8 cellular contexts compared by ENCODE assay signal in genomic region chr17:79836952-79837887, GRCh38. TPM values are rescaled to one million over a fixed set of nuclear protein-coding genes. Genes with fewer than 3 reads are reported as not detected.
DNase-seq lines count a peak whose midpoint lies in the region; ATAC-seq and TF ChIP-seq lines count a peak whose summit lies in the region.

No MANE protein-coding gene starts in this region.

- ATAC-seq in SK-N-SH treated with all-trans-retinoic acid at 6 μM for 48 hours = no peak
- no peak for ATAC-seq in naive thymus-derived CD4-positive, alpha-beta T cell
- no peak for ATAC-seq in HG03571 (IDR thresholded peaks at IDR 0.05; ENCODE audit: unreplicated experiment)
- ATAC-seq in GM18517 (IDR thresholded peaks at IDR 0.05; ENCODE audit: unreplicated experiment) = no peak

- H3F3A ChIP-seq in SK-N-SH (replicated peaks; ENCODE audit: insufficient read depth) = peaks cover 26% of the 10 kb centered on the region

- TF ChIP-seq CTCF in SK-N-SH (IDR thresholded peaks at IDR 0.05) (no peak), VCaP (conservative IDR thresholded peaks at IDR 0.05) (peak; percentile 49)

- peaks cover 22 to 46% of the 10 kb centered on the region in 2 experiments for H3K4me1 ChIP-seq in SK-N-SH (ENCODE audit: control insufficient read depth in 1 of 2, insufficient read depth in 2 of 2, low read depth in 1 of 2, low read length in 1 of 2)
- H3K4me1 ChIP-seq in naive thymus-derived CD4-positive, alpha-beta T cell (ENCODE audit: control insufficient read depth in 2 of 2, insufficient read depth in 2 of 2, low read length in 2 of 2) = peaks cover 45 to 59% of the 10 kb centered on the region in 2 donors

- H3K27me3 ChIP-seq in SK-N-SH (ENCODE audit: insufficient read depth) = peaks cover 26% of the 10 kb centered on the region
- peaks cover 10 to 22% of the 10 kb centered on the region in 2 donors for H3K27me3 ChIP-seq in naive thymus-derived CD4-positive, alpha-beta T cell (ENCODE audit: control insufficient read depth in 2 of 2, insufficient read depth in 2 of 2, low read length in 2 of 2)

- no peak overlapping the region for H2AFZ ChIP-seq in SK-N-SH (ENCODE audit: low read depth)

- 61% methylated on average over 25 of the region's 41 CpGs for WGBS in SK-N-SH (ENCODE audit: low lambda C conversion rate)

- peaks cover 5 to 19% (median 14%) of the 10 kb centered on the region in 5 donors for H3K36me3 Mint-ChIP-seq in naive thymus-derived CD4-positive, alpha-beta T cell

- no peak for TF ChIP-seq RAD21 in SK-N-SH (IDR thresholded peaks at IDR 0.05; ENCODE audit: low read length)
- TF ChIP-seq RAD21 in Ishikawa (IDR thresholded peaks at IDR 0.05; ENCODE audit: low read depth) = peak; percentile 21; the same call in 1 of the 2 replicates

- H3K36me3 ChIP-seq in SK-N-SH (replicated peaks in 1 of 2; ENCODE audit: control insufficient read depth in 1 of 2, insufficient read depth in 2 of 2, low read length in 1 of 2) = peaks cover 15 to 28% of the 10 kb centered on the region in 2 experiments
- peaks cover 5 to 32% (median 13%) of the 10 kb centered on the region in 3 experiments for H3K36me3 ChIP-seq in naive thymus-derived CD4-positive, alpha-beta T cell (ENCODE audit: control insufficient read depth in 2 of 3, insufficient read depth in 3 of 3, low read length in 3 of 3)

- H3K27me3 Mint-ChIP-seq in naive thymus-derived CD4-positive, alpha-beta T cell = peaks cover 6 to 21% (median 8%) of the 10 kb centered on the region in 5 donors

- DNase-seq in SK-N-SH (peak; percentile 68), epithelial cell of prostate (ENCODE audit: low read depth, low spot score) (peak; percentile 70)
- DNase-seq in naive thymus-derived CD4-positive, alpha-beta T cell = peak in 6 of 9 donors; percentile 21 to 62 (median 38)

- H3K9me3 ChIP-seq in SK-N-SH = no peaks in the 10 kb centered on the region
- H3K9me3 ChIP-seq in naive thymus-derived CD4-positive, alpha-beta T cell (ENCODE audit: control insufficient read depth in 2 of 3, low read length in 3 of 3) = no peaks in the 10 kb centered on the region

- TF ChIP-seq EP300 in SK-N-SH (IDR thresholded peaks at IDR 0.05; ENCODE audit: borderline replicate concordance in 1 of 2, low read depth in 1 of 2, low read length in 1 of 2) (no peak), Ishikawa (IDR thresholded peaks at IDR 0.05; ENCODE audit: borderline replicate concordance) (peak; percentile 37; the same call in 1 of the 2 replicates)

- peaks cover 18 to 55% (median 28%) of the 10 kb centered on the region in 7 donors for H3K4me1 Mint-ChIP-seq in naive thymus-derived CD4-positive, alpha-beta T cell

- peak overlapping the region; percentile 93 to 99 (median 96) for H3K4me3 Mint-ChIP-seq in naive thymus-derived CD4-positive, alpha-beta T cell

- H3K79me2 ChIP-seq in SK-N-SH (ENCODE audit: insufficient read depth) = peaks cover 36% of the 10 kb centered on the region

- peaks cover 0 to 6% (median 0%) of the 10 kb centered on the region in 11 donors for H3K9me3 Mint-ChIP-seq in naive thymus-derived CD4-positive, alpha-beta T cell

- H3K4me3 ChIP-seq in SK-N-SH (ENCODE audit: low read depth in 2 of 2, low read length in 1 of 2) = peak overlapping the region; percentile 54 to 91
- H3K4me3 ChIP-seq in naive thymus-derived CD4-positive, alpha-beta T cell (ENCODE audit: low read length) = peak overlapping the region; percentile 78

- H3K27ac ChIP-seq in SK-N-SH (ENCODE audit: low read depth in 2 of 2, low read length in 1 of 2) (no peak overlapping the region; a peak in 1 of 4 replicates), VCaP (peak overlapping the region; percentile 86), epithelial cell of prostate (peak overlapping the region; percentile 91)
- H3K27ac ChIP-seq in naive thymus-derived CD4-positive, alpha-beta T cell (ENCODE audit: low read depth, low read length) = peak overlapping the region; percentile 78

- H3K9ac ChIP-seq in SK-N-SH = peak overlapping the region; percentile 74; the same call in 1 of the 2 replicates

- POLR2A ChIA-PET in SK-N-SH (lab: Yijun Ruan, JAX) = interaction anchor here (0.9 to 1.4 kb wide), 2 partner anchors 26 to 40 kb away, joined by 4 to 7 read pairs; partner anchors contain the start of gene CBX8
- POLR2A ChIA-PET in naive thymus-derived CD4-positive, alpha-beta T cell (lab: Charles Lee) = interaction anchor here (0.7 to 2.9 kb wide), 15 partner anchors 15 to 1258 kb away, joined by 3 to 16 read pairs (median 4); partner anchors contain the start of gene CBX8

- peak overlapping the region; percentile 95 to 99 (median 97) for H3K27ac Mint-ChIP-seq in naive thymus-derived CD4-positive, alpha-beta T cell

- CTCF ChIA-PET in SK-N-SH (lab: Yijun Ruan, JAX) = interaction anchor here (0.6 to 4.8 kb wide), 16 partner anchors 8 to 246 kb away, joined by 3 to 62 read pairs (median 5); no protein-coding TSS in a partner anchor
- CTCF ChIA-PET in naive thymus-derived CD4-positive, alpha-beta T cell (lab: Charles Lee) = interaction anchor here (0.6 to 0.8 kb wide), 2 partner anchors 9 to 44 kb away, joined by 3 read pairs; no protein-coding TSS in a partner anchor

- peaks cover 46% of the 10 kb centered on the region for H4K20me1 ChIP-seq in SK-N-SH (ENCODE audit: insufficient read depth)

- no peaks in the 10 kb centered on the region for H3K9me2 ChIP-seq in SK-N-SH

- peak overlapping the region; percentile 86 for H3K4me2 ChIP-seq in SK-N-SH

- intact Hi-C loops in naive thymus-derived CD4-positive, alpha-beta T cell (cut with micrococcal nuclease) = loop anchor here (2.0 to 5.0 kb wide), 3 partner anchors 90 to 310 kb away; partner anchors contain the start of gene EIF4A3 (in 1 of the 2)

TF ChIP-seq in SK-N-SH, 30 proteins besides CTCF, POLR2A, EP300 and RAD21 (continues in another document):
- TF ChIP-seq MXI1 (IDR thresholded peaks at IDR 0.05; ENCODE audit: low read depth, low read length) = no peak

TF ChIP-seq in SK-N-SH treated with all-trans-retinoic acid at 6 μM for 48 hours, 23 proteins besides CTCF, POLR2A, EP300 and RAD21 (continues in another document):
- TF ChIP-seq PPARA (CRISPR knock-in tag; IDR thresholded peaks at IDR 0.05; ENCODE audit: borderline replicate concordance) = no peak
- no peak for TF ChIP-seq ZC3H10 (CRISPR knock-in tag; IDR thresholded peaks at IDR 0.05)
- TF ChIP-seq CSDC2 (CRISPR knock-in tag; IDR thresholded peaks at IDR 0.05) = no peak
- no peak for TF ChIP-seq ISL1 (CRISPR knock-in tag; IDR thresholded peaks at IDR 0.05)
- TF ChIP-seq ZFP3 (CRISPR knock-in tag; IDR thresholded peaks at IDR 0.05) = no peak
- no peak for TF ChIP-seq ESRRG (CRISPR knock-in tag; IDR thresholded peaks at IDR 0.05)

TF ChIP-seq in Ishikawa, 13 proteins besides CTCF, POLR2A, EP300 and RAD21 (continues in another document):
- no peak for TF ChIP-seq REST (IDR thresholded peaks at IDR 0.05; ENCODE audit: low read depth)
- no peak for TF ChIP-seq TEAD4 (IDR thresholded peaks at IDR 0.05)
- no peak for TF ChIP-seq USF1 (IDR thresholded peaks at IDR 0.05)
- TF ChIP-seq YY1 (IDR thresholded peaks at IDR 0.05; ENCODE audit: low read depth) = no peak
- no peak for TF ChIP-seq TAF1 (IDR thresholded peaks at IDR 0.05; ENCODE audit: low read depth)
- TF ChIP-seq TCF12 (IDR thresholded peaks at IDR 0.05; ENCODE audit: low read depth) = peak; percentile 66

RNA-seq across cellular contexts. Expression of gene CBX4, which starts 2.0 kb away (rescaled TPM):
- 16.6 and 21.9 TPM in 2 replicates for polyA plus RNA-seq in SK-N-SH (2012; rRNA removed)
- 11.0 and 13.2 TPM in 2 replicates for polyA plus RNA-seq in SK-N-SH (2012; cell fraction: cytosol; rRNA removed)
- polyA plus RNA-seq in SK-N-SH (2012; cell fraction: nucleus; rRNA removed) = 23.6 and 29.2 TPM in 2 replicates
- 100 to 1,000 TPM in 2 of 5 experiments, 10 to 100 TPM in 3; 37.7 to 134 (median 84.4) TPM for total RNA-seq in naive thymus-derived CD4-positive, alpha-beta T cell
- 1 to 10 TPM; 4.0 to 7.4 TPM for polyA plus RNA-seq in naive thymus-derived CD4-positive, alpha-beta T cell

RNA-seq across cellular contexts. Expression of gene CBX8, which starts 40.3 kb away (rescaled TPM):
- polyA plus RNA-seq in SK-N-SH (2012; rRNA removed) = 2.1 and 2.9 TPM in 2 replicates
- 2.0 and 2.8 TPM in 2 replicates for polyA plus RNA-seq in SK-N-SH (2012; cell fraction: cytosol; rRNA removed)
- polyA plus RNA-seq in SK-N-SH (2012; cell fraction: nucleus; rRNA removed) = 6.1 and 6.5 TPM in 2 replicates
- total RNA-seq in naive thymus-derived CD4-positive, alpha-beta T cell = 10 to 100 TPM in 1 of 5 experiments, 1 to 10 TPM in 4; 2.4 to 11.9 (median 3.0) TPM
- 1 to 10 TPM in 1 of 2 donors, under 1 TPM in 1; 0.96 to 1.9 TPM for polyA plus RNA-seq in naive thymus-derived CD4-positive, alpha-beta T cell

RNA-seq across cellular contexts. Expression of gene CBX2, which starts 59.3 kb away (rescaled TPM):
- 19.7 and 22.4 TPM in 2 replicates for polyA plus RNA-seq in SK-N-SH (2012; rRNA removed)
- 9.7 and 13.6 TPM in 2 replicates for polyA plus RNA-seq in SK-N-SH (2012; cell fraction: cytosol; rRNA removed)
- 42.0 and 52.6 TPM in 2 replicates for polyA plus RNA-seq in SK-N-SH (2012; cell fraction: nucleus; rRNA removed)
- 1 to 10 TPM in 1 of 5 experiments, under 1 TPM in 4; 0.24 to 4.4 (median 0.41) TPM for total RNA-seq in naive thymus-derived CD4-positive, alpha-beta T cell
- under 1 TPM in 1 of 2 donors, not detected in 1; 0.41 TPM for polyA plus RNA-seq in naive thymus-derived CD4-positive, alpha-beta T cell

Comparison
In these comparisons a context has a peak if more than half of its experiments do, and no peak if none do; other contexts are left out.
1. H3K27ac ChIP-seq: peak in VCaP (single experiment), epithelial cell of prostate (single experiment) and naive thymus-derived CD4-positive, alpha-beta T cell (single experiment); none in SK-N-SH (0 of 2).
2. RNA of gene CBX2, which starts 59.3 kb away (polyA plus RNA-seq): 9.7 to 52.6 TPM in SK-N-SH; 0.41 TPM in naive thymus-derived CD4-positive, alpha-beta T cell; every median in the first group is over 4 times any median in the second.
3. Peak in every context shown above with its lines, with median percentiles within 50 percentile points of each other: DNase-seq.